In genomic region chr1:36508257-36508656, GRCh38 we compare ENCODE assay signal across 16 cellular contexts. TPM values are rescaled to one million over a fixed set of nuclear protein-coding genes. Genes with fewer than 3 reads are reported as not detected.
DNase-seq lines count a peak whose midpoint lies in the region; ATAC-seq and TF ChIP-seq lines count a peak whose summit lies in the region.
"Had no signal": no experiment of that assay in that cellular context is flagged by ENCODE, and none has a peak within 500 bp of the region (broad histone marks: within the 10 kb centered on the region; RNA-seq: fewer than 3 reads in every experiment).

No MANE protein-coding gene starts in this region.

- peak overlapping the region; percentile 23 for H3K27ac Mint-ChIP-seq in dendritic cell treated with granulocyte-macrophage colony-stimulating factor and Interleukin-4, amounts not matched to agents 40 ng/mL and 50 ng/mL, for 4 days
- no peak overlapping the region for H3K27ac Mint-ChIP-seq in T-cell
- H3K27ac Mint-ChIP-seq: B cell; CD4-positive, alpha-beta T cell; GM23338 had no signal

- H2BK5ac ChIP-seq in mesenchymal stem cell (ENCODE audit: low read depth, low read length, poor library complexity, severe bottlenecking) = no peak overlapping the region

- no peak overlapping the region for H3K14ac ChIP-seq in mesenchymal stem cell (ENCODE audit: low read length in 2 of 2)

- no peak overlapping the region for H2BK12ac ChIP-seq in mesenchymal stem cell (ENCODE audit: low read length in 2 of 2)

- H3K4me2 ChIP-seq in mesenchymal stem cell (ENCODE audit: low read length, poor library complexity, severe bottlenecking) = no peak overlapping the region
- H3K4me2 ChIP-seq: BLaER1 treated with 17β-estradiol and CSF1 and Interleukin-3, amounts not matched to agents 10 nM and 100 nM; GM23338 had no signal

- TF ChIP-seq CTCF in left ventricle myocardium inferior (IDR thresholded peaks at IDR 0.05; ENCODE audit: borderline replicate concordance) = no peak

- H4K91ac ChIP-seq in mesenchymal stem cell (ENCODE audit: low read length) = no peak overlapping the region

- no peaks in the 10 kb centered on the region for H3K79me1 ChIP-seq in mesenchymal stem cell (replicated peaks; ENCODE audit: low read length, poor library complexity, severe bottlenecking)

- no peak for ATAC-seq in T-cell (replicated peaks in 1 of 4)
- ATAC-seq: GM23338 had no signal

- H3K9me3 ChIP-seq in left ventricle myocardium inferior (replicated peaks) (no peaks in the 10 kb centered on the region), mesenchymal stem cell (ENCODE audit: control insufficient read depth, low read length) (no peaks in the 10 kb centered on the region)
- H3K9me3 ChIP-seq: Caco-2 had no signal

- H2AK5ac ChIP-seq in mesenchymal stem cell (ENCODE audit: low read length, severe bottlenecking) = no peak overlapping the region

- H3K36me3 ChIP-seq in left ventricle myocardium inferior = no peaks in the 10 kb centered on the region
- H3K36me3 ChIP-seq in mesenchymal stem cell (ENCODE audit: control insufficient read depth in 1 of 2, insufficient read depth in 2 of 2, low read depth in 1 of 2, low read length in 2 of 2) = no peaks in the 10 kb centered on the region
- H3K36me3 ChIP-seq: BLaER1 treated with 17β-estradiol and CSF1 and Interleukin-3, amounts not matched to agents 10 nM and 100 nM had no signal

- H3K27me3 ChIP-seq in left ventricle myocardium inferior (ENCODE audit: low read depth) = peaks cover 94% of the 10 kb centered on the region
- H3K27me3 ChIP-seq in mesenchymal stem cell (ENCODE audit: control insufficient read depth in 1 of 2, insufficient read depth in 1 of 2, low read length in 2 of 2) = peaks cover 12 to 48% of the 10 kb centered on the region in 2 experiments
- H3K27me3 ChIP-seq: BLaER1 treated with 17β-estradiol and CSF1 and Interleukin-3, amounts not matched to agents 10 nM and 100 nM had no signal

- H4K8ac ChIP-seq in mesenchymal stem cell (ENCODE audit: low read length) = no peak overlapping the region

- peaks cover 16% of the 10 kb centered on the region for H3K4me1 Mint-ChIP-seq in dendritic cell treated with granulocyte-macrophage colony-stimulating factor and Interleukin-4, amounts not matched to agents 40 ng/mL and 50 ng/mL, for 4 days (ENCODE audit: low read depth)
- H3K4me1 Mint-ChIP-seq in T-cell = no peaks in the 10 kb centered on the region
- H3K4me1 Mint-ChIP-seq: B cell had no signal

- POLR2A ChIA-PET in T-cell (lab: Charles Lee) = no interaction called here

- no peak overlapping the region for H2BK120ac ChIP-seq in mesenchymal stem cell (ENCODE audit: low read depth, low read length)

- no peak overlapping the region for H2AFZ ChIP-seq in mesenchymal stem cell (ENCODE audit: low read depth, low read length)
- H2AFZ ChIP-seq: GM23338 had no signal

- no peak overlapping the region for H3K23ac ChIP-seq in mesenchymal stem cell (ENCODE audit: low read length in 2 of 2)

- H3K9ac ChIP-seq in mesenchymal stem cell (ENCODE audit: low read length) = no peak overlapping the region
- H3K9ac ChIP-seq: BLaER1 treated with 17β-estradiol and CSF1 and Interleukin-3, amounts not matched to agents 10 nM and 100 nM had no signal

- no peak overlapping the region for H3K4me3 Mint-ChIP-seq in dendritic cell treated with granulocyte-macrophage colony-stimulating factor and Interleukin-4, amounts not matched to agents 40 ng/mL and 50 ng/mL, for 4 days
- H3K4me3 Mint-ChIP-seq in T-cell = no peak overlapping the region
- H3K4me3 Mint-ChIP-seq: B cell; CD4-positive, alpha-beta T cell; GM23338 had no signal

- no peak overlapping the region for H3K4me3 ChIP-seq in left ventricle myocardium inferior
- H3K4me3 ChIP-seq in mesenchymal stem cell (ENCODE audit: insufficient read depth in 1 of 2, low read depth in 1 of 2, low read length in 2 of 2) = no peak overlapping the region
- H3K4me3 ChIP-seq: BLaER1 treated with 17β-estradiol and CSF1 and Interleukin-3, amounts not matched to agents 10 nM and 100 nM; GM23338 had no signal

- CTCF ChIA-PET in T-cell (lab: Charles Lee) = no interaction called here

- H3K27ac ChIP-seq in left ventricle myocardium inferior (replicated peaks) (no peak overlapping the region), mesenchymal stem cell (ENCODE audit: low read length, poor library complexity, severe bottlenecking) (no peak overlapping the region)
- H3K27ac ChIP-seq: BLaER1 treated with 17β-estradiol and CSF1 and Interleukin-3, amounts not matched to agents 10 nM and 100 nM had no signal

- H3K4me1 ChIP-seq in left ventricle myocardium inferior (no peaks in the 10 kb centered on the region), mesenchymal stem cell (ENCODE audit: control insufficient read depth, insufficient read depth, low read depth, low read length) (no peaks in the 10 kb centered on the region)
- H3K4me1 ChIP-seq: Caco-2 had no signal

- H2BK15ac ChIP-seq in mesenchymal stem cell (ENCODE audit: low read depth, poor library complexity, severe bottlenecking) = no peak overlapping the region

- no peaks in the 10 kb centered on the region for H3K36me3 Mint-ChIP-seq in dendritic cell treated with granulocyte-macrophage colony-stimulating factor and Interleukin-4, amounts not matched to agents 40 ng/mL and 50 ng/mL, for 4 days (ENCODE audit: low read depth)
- H3K36me3 Mint-ChIP-seq in T-cell = no peaks in the 10 kb centered on the region

- no peak overlapping the region for H3K18ac ChIP-seq in mesenchymal stem cell (ENCODE audit: low read depth in 1 of 2, low read length in 2 of 2)

- DNase-seq in NCI-H510A treated with DMSO at 0.1 percent for 48 hours (lab: John Stamatoyannopoulos, UW) = peak; percentile 34
- no peak for DNase-seq in NCI-H510A (lab: John Stamatoyannopoulos, UW)
- peak; percentile 12 for DNase-seq in cardiac septum (ENCODE audit: low spot score)
- no peak for DNase-seq in left ventricle myocardium inferior
- peak; percentile 52 for DNase-seq in posterior vena cava (ENCODE audit: low spot score)
- no peak for DNase-seq in T-cell
- DNase-seq in mesenchymal stem cell = no peak
- DNase-seq: Caco-2, HCEC 1CT had no signal

- H3K4ac ChIP-seq in mesenchymal stem cell (ENCODE audit: low read depth in 1 of 2, low read length in 2 of 2) = no peak overlapping the region

- intact Hi-C loops in cardiac septum (cut with DNase I) = no loop called here
- intact Hi-C loops in left ventricle myocardium inferior (cut with micrococcal nuclease) = no loop called here
- intact Hi-C loops in dendritic cell treated with granulocyte-macrophage colony-stimulating factor and Interleukin-4, amounts not matched to agents 40 ng/mL and 50 ng/mL, for 4 days (cut with micrococcal nuclease) = no loop called here
- intact Hi-C loops in posterior vena cava (cut with DNase I) = no loop called here

- 69% methylated on average over 3 of the region's 3 CpGs for WGBS in mesenchymal stem cell

- no peaks in the 10 kb centered on the region for H3K9me3 Mint-ChIP-seq in dendritic cell treated with granulocyte-macrophage colony-stimulating factor and Interleukin-4, amounts not matched to agents 40 ng/mL and 50 ng/mL, for 4 days
- H3K9me3 Mint-ChIP-seq in T-cell = no peaks in the 10 kb centered on the region
- H3K9me3 Mint-ChIP-seq: CD4-positive, alpha-beta T cell; GM23338 had no signal

- H3K27me3 Mint-ChIP-seq in dendritic cell treated with granulocyte-macrophage colony-stimulating factor and Interleukin-4, amounts not matched to agents 40 ng/mL and 50 ng/mL, for 4 days = peaks cover 1% of the 10 kb centered on the region
- H3K27me3 Mint-ChIP-seq in T-cell = peaks cover 19 to 42% of the 10 kb centered on the region in 2 donors

RNA-seq across cellular contexts. Expression of gene CSF3R, which starts 25.5 kb away (rescaled TPM):
- total RNA-seq in cardiac septum = 11.8 TPM
- 3.8 TPM for total RNA-seq in left ventricle myocardium inferior
- total RNA-seq in posterior vena cava = 10 to 100 TPM; 19.6 to 33.4 TPM
- 1 to 10 TPM in 4 of 5 donors, under 1 TPM in 1; 0.25 to 2.1 (median 1.8) TPM for total RNA-seq in T-cell
- 0.08 TPM for polyA plus RNA-seq in mesenchymal stem cell (2013, experiment 1 of 2)
- 0.11 TPM for polyA plus RNA-seq in mesenchymal stem cell (2013, experiment 2 of 2)
- total RNA-seq: A172, GM23338, HT-29 had no signal
- polyA plus RNA-seq: GM23338 had no signal

RNA-seq across cellular contexts. Expression of gene MRPS15, which starts 44.1 kb away (rescaled TPM):
- 71.7 TPM for total RNA-seq in cardiac septum
- 108 TPM for total RNA-seq in left ventricle myocardium inferior
- total RNA-seq in posterior vena cava = 10 to 100 TPM; 46.4 to 48.3 TPM
- total RNA-seq in T-cell = 10 to 100 TPM; 25.7 to 37.3 (median 34.9) TPM
- polyA plus RNA-seq in mesenchymal stem cell (2013, experiment 1 of 2) = 129 TPM
- polyA plus RNA-seq in mesenchymal stem cell (2013, experiment 2 of 2) = 133 TPM

RNA-seq across cellular contexts. Expression of gene OSCP1, which starts 58.0 kb away (rescaled TPM):
- total RNA-seq in cardiac septum (3.4 TPM), left ventricle myocardium inferior (7.1 TPM), posterior vena cava (1 to 10 TPM; 5.7 to 7.1 TPM), T-cell (1 to 10 TPM in 1 of 5 donors, under 1 TPM in 4; 0.32 to 1.3 (median 0.68) TPM)
- polyA plus RNA-seq in mesenchymal stem cell (2013, experiment 1 of 2) = 5.3 TPM
- 4.7 TPM for polyA plus RNA-seq in mesenchymal stem cell (2013, experiment 2 of 2)

Comparison
In these comparisons a context has a peak if more than half of its experiments do, and no peak if none do; other contexts are left out.
1. DNase-seq: peak in NCI-H510A treated with DMSO at 0.1 percent for 48 hours (single experiment), cardiac septum (single experiment) and posterior vena cava (single experiment); none in NCI-H510A (single experiment), left ventricle myocardium inferior (single experiment), T-cell (0 of 34) and mesenchymal stem cell (single experiment).